13 cellular contexts compared by ENCODE assay signal in the genomic region with DNA sequence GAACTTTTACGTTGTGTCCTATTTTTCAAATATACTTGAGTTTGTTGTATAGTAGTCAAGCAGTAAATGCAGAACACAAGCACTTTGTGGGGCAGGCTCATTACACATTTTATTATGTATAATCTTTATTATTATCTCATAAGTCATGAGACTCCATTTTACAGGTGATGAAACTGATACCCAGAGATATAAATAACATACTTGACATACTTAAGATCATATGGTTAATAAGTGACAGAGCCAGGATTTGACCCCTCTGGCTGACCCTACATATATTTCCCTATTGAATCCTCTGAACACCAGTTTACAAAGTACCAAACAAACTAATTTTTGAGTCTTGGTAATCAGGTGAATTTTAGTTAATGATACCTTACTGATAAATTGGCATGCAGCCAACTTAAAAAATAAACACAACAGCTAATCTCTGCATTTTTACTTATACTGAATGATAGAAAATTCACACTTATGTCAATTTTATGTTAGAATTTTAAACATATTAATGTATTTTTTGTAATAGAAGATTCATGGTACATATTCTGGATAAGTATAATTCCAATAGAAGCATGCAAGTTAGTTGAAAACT.
"Had no signal": no experiment of that assay in that cellular context is flagged by ENCODE, and none has a peak within 500 bp of the region (broad histone marks: within the 10 kb centered on the region; RNA-seq: fewer than 3 reads in every experiment).

No MANE protein-coding gene starts in this region.

- H3K4me1 ChIP-seq: suprapubic skin had no signal

- H3K9me3 ChIP-seq: suprapubic skin had no signal

- H3K27ac ChIP-seq: dorsolateral prefrontal cortex, suprapubic skin had no signal

- ATAC-seq: activated T-cell treated with anti-CD3 and anti-CD28 coated beads, Interleukin-2, amount 50 U/mL, for 72 hours; stimulated activated naive CD8-positive, alpha-beta T cell treated with anti-CD3 and anti-CD28 coated beads, Interleukin-15, Interleukin-2, amounts not matched to agents 100 U/mL and 50 U/mL, for 24 hours had no signal

- H3K36me3 ChIP-seq: suprapubic skin had no signal

- DNase-seq: activated CD4-positive, alpha-beta memory T cell treated with anti-CD3 and anti-CD28 coated beads, Interleukin-2, amount 10 ng/mL, durations not matched to agents 7 days and 5 days; activated gamma-delta T cell treated with Interleukin-2 at 50 U/mL for 16 hours; activated naive CD8-positive, alpha-beta T cell treated with anti-CD3 and anti-CD28 coated beads, Interleukin-2, amount 10 ng/mL, durations not matched to agents 7 days and 5 days; activated T-cell treated with anti-CD3 and anti-CD28 coated beads, Interleukin-2, amount 50 U/mL, for 72 hours; aorta; dorsolateral prefrontal cortex; hippocampal formation; nephron progenitor cell; stimulated activated CD4-positive, alpha-beta T cell treated with anti-CD3 and anti-CD28 coated beads, Interleukin-12 subunit alpha, Interleukin-12 subunit beta, amount 100 ng/mL, for 4 hours; stimulated activated CD4-positive, alpha-beta T cell treated with anti-CD3 and anti-CD28 coated beads, Interleukin-2, amount 100 ng/mL, for 48 hours; stimulated activated naive CD8-positive, alpha-beta T cell treated with anti-CD3 and anti-CD28 coated beads, Interleukin-15, Interleukin-2, amounts not matched to agents 100 U/mL and 50 U/mL, for 24 hours had no signal

- FAIRE-seq: bronchial epithelial cell had no signal

- H3K27me3 ChIP-seq: dorsolateral prefrontal cortex, suprapubic skin had no signal

- H3K4me3 ChIP-seq: dorsolateral prefrontal cortex, suprapubic skin had no signal
